ENCODE assay signal across 9 cellular contexts in genomic region chr20:32971703-32972161, GRCh38. TPM values are rescaled to one million over a fixed set of nuclear protein-coding genes. Genes with fewer than 3 reads are reported as not detected.
DNase-seq lines count a peak whose midpoint lies in the region; ATAC-seq lines count a peak whose summit lies in the region.
"Had no signal": no experiment of that assay in that cellular context is flagged by ENCODE, and none has a peak within 500 bp of the region (broad histone marks: within the 10 kb centered on the region; RNA-seq: fewer than 3 reads in every experiment).

No MANE protein-coding gene starts in this region.

- H3K4me3 Mint-ChIP-seq in T-helper 2 cell treated with Interferon-gamma antibody and Interleukin-4, amounts not matched to agents 5 μg/mL and 100 μg/mL, for 36 hours, result no peak overlapping the region
- H3K4me3 Mint-ChIP-seq: mesothelial cell of epicardium had no signal

- no peaks in the 10 kb centered on the region for H4K20me1 ChIP-seq in GM23248 (ENCODE audit: insufficient read depth)

- in situ Hi-C loops in GM23248 (cut with MboI), result no loop called here

- H3K9me2 ChIP-seq in GM23248 (ENCODE audit: insufficient read depth), result no peaks in the 10 kb centered on the region

- H3K9ac ChIP-seq in skeletal muscle satellite cell (ENCODE audit: low read depth, low read length) (no peak overlapping the region), GM23248 (no peak overlapping the region)

- no peaks in the 10 kb centered on the region for H3K9me3 ChIP-seq in skeletal muscle satellite cell (replicated peaks; ENCODE audit: low read length)
- H3K9me3 ChIP-seq in GM23248 (ENCODE audit: low read depth), result no peaks in the 10 kb centered on the region

- no peaks in the 10 kb centered on the region for H3K4me1 ChIP-seq in skeletal muscle satellite cell (ENCODE audit: control insufficient read depth, insufficient read depth, low read length)
- no peaks in the 10 kb centered on the region for H3K4me1 ChIP-seq in GM23248 (ENCODE audit: insufficient read depth)

- H2AFZ ChIP-seq in GM23248, result no peak overlapping the region

- no peak overlapping the region for H3K27ac Mint-ChIP-seq in T-helper 2 cell treated with Interferon-gamma antibody and Interleukin-4, amounts not matched to agents 5 μg/mL and 100 μg/mL, for 36 hours
- H3K27ac Mint-ChIP-seq: mesothelial cell of epicardium had no signal

- no peaks in the 10 kb centered on the region for H3F3A ChIP-seq in GM23248 (ENCODE audit: insufficient read depth)

- peak; percentile 38 for DNase-seq in stimulated activated CD4-positive, alpha-beta T cell treated with anti-CD3 and anti-CD28 coated beads, Interleukin-15, amount 100 ng/mL, for 24 hours
- no peak for DNase-seq in stimulated activated CD4-positive, alpha-beta T cell treated with anti-CD3 and anti-CD28 coated beads, Interleukin-2, amount 100 ng/mL, for 48 hours
- DNase-seq in central memory CD4-positive, alpha-beta T cell, result peak; percentile 54
- DNase-seq in GM23248 (no peak), NAMALWA (ENCODE audit: low spot score) (no peak)
- no peak for DNase-seq in T-helper 2 cell treated with Interferon-gamma antibody and Interleukin-4, amounts not matched to agents 5 μg/mL and 100 μg/mL, for 36 hours (ENCODE audit: low spot score)

- H3K27me3 ChIP-seq in skeletal muscle satellite cell (ENCODE audit: control insufficient read depth, insufficient read depth, low read length) (peaks cover 27% of the 10 kb centered on the region), GM23248 (replicated peaks; ENCODE audit: insufficient read depth) (peaks cover 8% of the 10 kb centered on the region)

- WGBS in GM23248 (ENCODE audit: low coverage in 1 of 2, low lambda C conversion rate in 2 of 2, missing lambda C conversion rate in 2 of 2), 2 experiments, result 47 to 53% methylated on average over 6 of the region's 6 CpGs

- peaks cover 68% of the 10 kb centered on the region for H3K4me1 Mint-ChIP-seq in T-helper 2 cell treated with Interferon-gamma antibody and Interleukin-4, amounts not matched to agents 5 μg/mL and 100 μg/mL, for 36 hours (ENCODE audit: low read depth)

- H3K4me3 ChIP-seq in skeletal muscle satellite cell (ENCODE audit: low read length), result no peak overlapping the region
- H3K4me3 ChIP-seq in GM23248, result no peak overlapping the region

- peak; percentile 28 for ATAC-seq in HG03460 (IDR thresholded peaks at IDR 0.05; ENCODE audit: unreplicated experiment)

- H3K27ac ChIP-seq in GM23248, result no peak overlapping the region

- H3K79me2 ChIP-seq in GM23248 (ENCODE audit: insufficient read depth), result no peaks in the 10 kb centered on the region

- H3K27me3 Mint-ChIP-seq in T-helper 2 cell treated with Interferon-gamma antibody and Interleukin-4, amounts not matched to agents 5 μg/mL and 100 μg/mL, for 36 hours (ENCODE audit: low read depth), result no peaks in the 10 kb centered on the region

- H3K9me3 Mint-ChIP-seq in T-helper 2 cell treated with Interferon-gamma antibody and Interleukin-4, amounts not matched to agents 5 μg/mL and 100 μg/mL, for 36 hours, result peaks cover 6% of the 10 kb centered on the region
- H3K9me3 Mint-ChIP-seq: mesothelial cell of epicardium had no signal

- peaks cover 13% of the 10 kb centered on the region for H3K36me3 Mint-ChIP-seq in T-helper 2 cell treated with Interferon-gamma antibody and Interleukin-4, amounts not matched to agents 5 μg/mL and 100 μg/mL, for 36 hours (ENCODE audit: low read depth)
- H3K36me3 Mint-ChIP-seq: mesothelial cell of epicardium had no signal

- H3K4me2 ChIP-seq in skeletal muscle satellite cell (ENCODE audit: low read length), result peak overlapping the region; percentile 21
- no peak overlapping the region for H3K4me2 ChIP-seq in GM23248 (ENCODE audit: unreplicated experiment)

- H3K36me3 ChIP-seq in skeletal muscle satellite cell (ENCODE audit: insufficient read depth, low read length), result no peaks in the 10 kb centered on the region
- H3K36me3 ChIP-seq in GM23248 (ENCODE audit: low read depth), result no peaks in the 10 kb centered on the region

RNA-seq across cellular contexts. Expression of gene SUN5, which starts 32.5 kb away (rescaled TPM):
- total RNA-seq in skeletal muscle satellite cell (2012; rRNA removed), result not detected in 2 replicates
- not detected in 2 replicates for total RNA-seq in GM23248 (2014; rRNA removed; shearing (Covaris generic))
- polyA plus RNA-seq in GM23248 (2016; fragmentation: Nextera tagmentation; extraction: Ambion mirVana), result not detected in 2 replicates
- total RNA-seq: mesothelial cell of epicardium had no signal

RNA-seq across cellular contexts. Expression of gene BPIFB2, which starts 35.8 kb away (rescaled TPM):
- not detected in 2 replicates for total RNA-seq in skeletal muscle satellite cell (2012; rRNA removed)
- not detected in 2 replicates for total RNA-seq in GM23248 (2014; rRNA removed; shearing (Covaris generic))
- not detected in 2 replicates for polyA plus RNA-seq in GM23248 (2016; fragmentation: Nextera tagmentation; extraction: Ambion mirVana)
- total RNA-seq: mesothelial cell of epicardium had no signal

RNA-seq across cellular contexts. Expression of gene BPIFB6, which starts 59.7 kb away (rescaled TPM):
- total RNA-seq in skeletal muscle satellite cell (2012; rRNA removed), result not detected in 2 replicates
- total RNA-seq in GM23248 (2014; rRNA removed; shearing (Covaris generic)), result not detected in 2 replicates
- polyA plus RNA-seq in GM23248 (2016; fragmentation: Nextera tagmentation; extraction: Ambion mirVana), result not detected in 2 replicates
- total RNA-seq: mesothelial cell of epicardium had no signal

Comparison
In these comparisons a context has a peak if more than half of its experiments do, and no peak if none do; other contexts are left out.
1. DNase-seq: peak in stimulated activated CD4-positive, alpha-beta T cell treated with anti-CD3 and anti-CD28 coated beads, Interleukin-15, amount 100 ng/mL, for 24 hours (single experiment) and central memory CD4-positive, alpha-beta T cell (single experiment); none in stimulated activated CD4-positive, alpha-beta T cell treated with anti-CD3 and anti-CD28 coated beads, Interleukin-2, amount 100 ng/mL, for 48 hours (0 of 2), GM23248 (single experiment), T-helper 2 cell treated with Interferon-gamma antibody and Interleukin-4, amounts not matched to agents 5 μg/mL and 100 μg/mL, for 36 hours (single experiment) and NAMALWA (single experiment).